ENCODE assay signal across 6 cellular contexts in the genomic region with DNA sequence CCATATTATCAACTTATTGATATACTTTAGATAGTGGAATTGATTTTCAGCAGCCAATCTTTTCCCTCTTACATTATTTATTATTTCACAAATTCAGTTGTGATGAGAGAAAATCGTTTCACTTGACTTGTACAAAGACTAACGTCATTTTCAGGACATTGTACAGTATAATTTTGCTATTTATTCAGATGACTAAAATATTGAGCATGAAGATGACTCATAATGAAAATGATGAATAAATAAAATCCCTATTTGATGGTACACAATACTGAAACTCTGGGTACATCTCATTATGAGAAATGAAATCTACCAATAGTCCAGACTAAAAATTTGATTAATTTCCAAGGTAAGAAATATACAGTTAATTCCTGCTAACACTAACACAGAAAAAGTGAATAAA.
DNase-seq lines count a peak whose midpoint lies in the region; ATAC-seq, FAIRE-seq and TF ChIP-seq lines count a peak whose summit lies in the region.
"Not testable (repeated sequence)": the region's sequence is repeated elsewhere in the genome, so short reads cannot be mapped to it uniquely, and the experiment has no call there.

No MANE protein-coding gene starts in this region.

- TF ChIP-seq CTCF in RWPE2 (IDR thresholded peaks at IDR 0.05; ENCODE audit: poor library complexity, severe bottlenecking); kidney (IDR thresholded peaks at IDR 0.05; ENCODE audit: borderline replicate concordance, extremely low read depth, insufficient read depth): not testable (repeated sequence)

- DNase-seq in ELR (ENCODE audit: low read depth) (peak; percentile 30), LHCN-M2 (ENCODE audit: low read depth) (peak; percentile 23)
- DNase-seq in RWPE2 (ENCODE audit: low spot score); kidney: not testable (repeated sequence)

- H3K27me3 ChIP-seq in RWPE2 (ENCODE audit: insufficient read depth, poor library complexity, severe bottlenecking): not testable (repeated sequence)

- H3K27ac ChIP-seq in RWPE2 (ENCODE audit: poor library complexity, severe bottlenecking); kidney (ENCODE audit: low read depth in 2 of 2, low read length in 2 of 2): not testable (repeated sequence)

- H3K9ac ChIP-seq in kidney (ENCODE audit: low read length in 2 of 2): not testable (repeated sequence)

- peak; percentile 79 for ATAC-seq in GM18868 (IDR thresholded peaks at IDR 0.05; ENCODE audit: unreplicated experiment)
- ATAC-seq in RWPE2 (ENCODE audit: low read depth): peak; percentile 46; the same call in 1 of the 3 replicates

- not testable (repeated sequence) for H3K4me3 ChIP-seq in RWPE2 (ENCODE audit: severe bottlenecking); kidney (ENCODE audit: low read length in 2 of 2)

- intact Hi-C loops in kidney (cut with DNase I): not testable (repeated sequence)

- not testable (repeated sequence) for H3K9me3 ChIP-seq in RWPE2 (ENCODE audit: severe bottlenecking); kidney (ENCODE audit: control insufficient read depth in 1 of 2, low read length in 2 of 2)

- FAIRE-seq in endometrium (lab: Jason Lieb, UNC) (peak; percentile 88), kidney (lab: Jason Lieb, UNC) (peak; percentile 95)

- H3K4me1 ChIP-seq in RWPE2 (ENCODE audit: insufficient read depth, poor library complexity, severe bottlenecking); kidney (ENCODE audit: control insufficient read depth in 1 of 2, insufficient read depth in 1 of 2, low read depth in 1 of 2, low read length in 2 of 2): not testable (repeated sequence)

- H3K36me3 ChIP-seq in RWPE2 (ENCODE audit: low read depth); kidney (ENCODE audit: control insufficient read depth in 1 of 2, insufficient read depth in 2 of 2, low read length in 2 of 2): not testable (repeated sequence)
